Comparison of ENCODE assay signal across 23 cellular contexts in the genomic region with DNA sequence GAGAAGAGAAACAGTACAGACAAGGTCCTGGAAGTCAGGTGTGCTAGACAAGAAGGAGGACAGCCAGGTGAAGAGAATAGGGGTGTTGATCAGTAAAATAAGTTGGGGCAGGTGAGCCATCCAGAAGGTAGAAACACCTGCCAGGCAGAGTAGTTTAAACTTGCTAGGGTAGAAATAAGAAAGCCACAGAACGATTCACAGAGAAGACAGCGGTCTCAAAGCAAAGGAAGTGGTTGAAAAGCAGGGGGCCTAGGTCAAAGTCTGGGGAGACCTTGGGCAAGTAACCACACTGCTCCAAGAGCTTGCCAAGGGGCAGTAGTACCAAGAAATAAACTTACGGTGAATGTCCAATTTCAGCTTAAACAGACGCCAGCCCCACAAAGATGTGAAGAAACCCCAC.
"Had no signal": no experiment of that assay in that cellular context is flagged by ENCODE, and none has a peak within 500 bp of the region (broad histone marks: within the 10 kb centered on the region; RNA-seq: fewer than 3 reads in every experiment).

No MANE protein-coding gene starts in this region.

- H3K4me3 ChIP-seq: K562, SJSA1, SK-N-MC had no signal

- H3K36me3 ChIP-seq: SJSA1 had no signal

- ATAC-seq: HepG2, K562 had no signal

- H3K27me3 ChIP-seq: SJSA1 had no signal

- H3K9ac ChIP-seq: KMS-11 had no signal

- DNase-seq: IMR-90, Kasumi-1, MM.1S, NCI-H1092 treated with DMSO at 0.1 percent for 48 hours, NCI-H1436, NCI-H187, NCI-H2029, NCI-H2081 treated with DMSO at 0.1 percent for 48 hours, NCI-H2171, NCI-H226, NCI-H446, NCI-H510A, NCI-H524 treated with DMSO at 0.1 percent for 48 hours, NCI-H69, NCI-H774, Right ventricle myocardium superior, RPMI8226, SIG-M5 had no signal

- H3K4me2 ChIP-seq: KMS-11 had no signal

- H3K27ac ChIP-seq: KMS-11, SJSA1, SK-N-MC had no signal

- H3K9me3 ChIP-seq: SJSA1 had no signal

- H3K4me1 ChIP-seq: SJSA1 had no signal
